ENCODE assay signal across 11 cellular contexts in the genomic region with DNA sequence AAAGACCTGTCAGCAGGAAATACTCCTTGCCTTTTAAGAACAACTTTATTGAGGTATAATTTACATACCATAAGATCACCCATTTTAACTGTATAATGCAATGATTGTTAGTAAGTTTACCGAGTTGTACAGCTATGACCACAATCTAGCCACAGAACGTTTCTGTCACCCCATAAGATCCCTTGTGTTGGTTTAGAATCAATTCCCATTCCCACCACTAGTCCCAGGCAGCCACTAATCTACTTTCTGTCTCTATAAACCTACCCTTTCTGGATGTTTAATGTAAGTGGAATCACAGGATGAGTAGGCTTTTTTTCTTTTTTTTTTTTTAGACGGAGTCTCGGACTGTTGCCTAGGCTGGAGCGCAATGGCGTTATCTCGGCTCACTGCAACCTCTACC. TPM values are rescaled to one million over a fixed set of nuclear protein-coding genes. Genes with fewer than 3 reads are reported as not detected.
DNase-seq lines count a peak whose midpoint lies in the region; ATAC-seq and TF ChIP-seq lines count a peak whose summit lies in the region.
"Had no signal": no experiment of that assay in that cellular context is flagged by ENCODE, and none has a peak within 500 bp of the region (broad histone marks: within the 10 kb centered on the region; RNA-seq: fewer than 3 reads in every experiment).

No MANE protein-coding gene starts in this region.

- peak overlapping the region; percentile 43 for H3K27ac Mint-ChIP-seq in osteocyte (ENCODE audit: unreplicated experiment)
- H3K27ac Mint-ChIP-seq: effector memory CD8-positive, alpha-beta T cell had no signal

- peaks cover 21% of the 10 kb centered on the region for H3K4me1 Mint-ChIP-seq in osteocyte (ENCODE audit: unreplicated experiment)

- H4K20me1 ChIP-seq in mammary epithelial cell (ENCODE audit: insufficient read depth, low read length): no peaks in the 10 kb centered on the region

- intact Hi-C loops in mammary epithelial cell (cut with micrococcal nuclease): no loop called here
- intact Hi-C loops in body of pancreas (cut with DNase I): no loop called here

- H3K27me3 Mint-ChIP-seq in osteocyte (ENCODE audit: unreplicated experiment): no peaks in the 10 kb centered on the region
- H3K27me3 Mint-ChIP-seq: effector memory CD8-positive, alpha-beta T cell had no signal

- 76% methylated on average over 7 of the region's 7 CpGs for WGBS in mammary epithelial cell (ENCODE audit: low coverage, missing lambda C conversion rate)
- 87 to 91% methylated on average over 7 of the region's 7 CpGs for WGBS in body of pancreas, 2 donors

- peak; percentile 23 to 32 for TF ChIP-seq CTCF in mammary epithelial cell (conservative IDR thresholded peaks at IDR 0.05 in 1 of 2, IDR thresholded peaks at IDR 0.05 in 1 of 2; ENCODE audit: extremely low read depth in 1 of 2, insufficient read depth in 1 of 2, low read depth in 1 of 2, low read length in 2 of 2)
- peak; percentile 32 for TF ChIP-seq CTCF in osteocyte (IDR thresholded peaks at IDR 0.05)
- peak in 1 of 7 experiments; percentile 8 for TF ChIP-seq CTCF in body of pancreas (IDR thresholded peaks at IDR 0.05)

- dilution Hi-C loops in mammary epithelial cell (cut with HindIII; ENCODE audit: low sequenced_read_pairs): loop anchor here (5.0 kb wide), 1 partner anchor 81 kb away; no protein-coding TSS in a partner anchor

- H2AFZ ChIP-seq in mammary epithelial cell (ENCODE audit: low read depth, low read length): no peak overlapping the region

- BruUV-seq in mammary epithelial cell (replicated peaks; lab: Mats Ljungman, UMichigan): no TSS peak

- H3K9ac ChIP-seq in mammary epithelial cell (ENCODE audit: insufficient read depth, low read length): no peak overlapping the region

- H3K4me3 ChIP-seq in mammary epithelial cell (replicated peaks in 1 of 3; ENCODE audit: insufficient read depth in 1 of 3, low read depth in 2 of 3, low read length in 3 of 3) (no peak overlapping the region), body of pancreas (no peak overlapping the region)

- peaks cover 87% of the 10 kb centered on the region for H3K79me2 ChIP-seq in mammary epithelial cell (ENCODE audit: insufficient read depth, low read length)

- CTCF ChIA-PET in mammary epithelial cell (lab: Charles Lee; ENCODE audit: low non-redundant PET): interaction anchor here (0.7 kb wide), 1 partner anchor 125 kb away, joined by 4 read pairs; no protein-coding TSS in a partner anchor

- H3K27me3 ChIP-seq in mammary epithelial cell (ENCODE audit: insufficient read depth, low read length) (no peaks in the 10 kb centered on the region), body of pancreas (no peaks in the 10 kb centered on the region)

- ATAC-seq in HG03521 (IDR thresholded peaks at IDR 0.05; ENCODE audit: unreplicated experiment): no peak
- ATAC-seq in body of pancreas: no peak
- ATAC-seq: effector memory CD8-positive, alpha-beta T cell had no signal

- H3K36me3 ChIP-seq in mammary epithelial cell (ENCODE audit: insufficient read depth, low read length): peaks cover 2% of the 10 kb centered on the region
- H3K36me3 ChIP-seq in body of pancreas (replicated peaks in 1 of 2; ENCODE audit: insufficient read depth in 1 of 2, low read depth in 2 of 2): no peaks in the 10 kb centered on the region

- TF ChIP-seq POLR2A in body of pancreas (IDR thresholded peaks at IDR 0.05): no peak

- H3K9me3 ChIP-seq in mammary epithelial cell (replicated peaks; ENCODE audit: insufficient read depth, low read length) (no peaks in the 10 kb centered on the region), body of pancreas (no peaks in the 10 kb centered on the region)

- peaks cover 5% of the 10 kb centered on the region for H3K4me1 ChIP-seq in mammary epithelial cell (ENCODE audit: insufficient read depth, low read length)
- peaks cover 10% of the 10 kb centered on the region for H3K4me1 ChIP-seq in body of pancreas

- no peak overlapping the region for H3K27ac ChIP-seq in mammary epithelial cell (ENCODE audit: insufficient read depth, low read depth, low read length)
- no peak overlapping the region for H3K27ac ChIP-seq in body of pancreas

- no peak overlapping the region for H3K4me2 ChIP-seq in mammary epithelial cell (ENCODE audit: insufficient read depth, low read depth, low read length)

- H3K36me3 Mint-ChIP-seq in osteocyte (ENCODE audit: unreplicated experiment): peaks cover 2% of the 10 kb centered on the region

- H3K9me3 Mint-ChIP-seq in osteocyte (ENCODE audit: unreplicated experiment): no peaks in the 10 kb centered on the region
- H3K9me3 Mint-ChIP-seq: effector memory CD8-positive, alpha-beta T cell had no signal

- in situ Hi-C loops in mammary epithelial cell (cut with MboI; ENCODE audit: low sequenced_read_pairs in 2 of 2): no loop called here

- no peak overlapping the region for H3K4me3 Mint-ChIP-seq in osteocyte (ENCODE audit: unreplicated experiment)
- H3K4me3 Mint-ChIP-seq: effector memory CD8-positive, alpha-beta T cell had no signal

- DNase-seq in NCI-H2171 treated with DMSO at 0.1 percent for 48 hours (lab: John Stamatoyannopoulos, UW) (peak; percentile 22), NCI-H2171 (lab: John Stamatoyannopoulos, UW) (no peak), HuH-7 (ENCODE audit: low spot score) (peak; percentile 66), mammary epithelial cell (no peak), osteocyte (ENCODE audit: extremely low spot score, unreplicated experiment) (no peak), body of pancreas (no peak), GDM1 (lab: John Stamatoyannopoulos, UW) (no peak)
- DNase-seq: activated CD8-positive, alpha-beta memory T cell treated with anti-CD3 and anti-CD28 coated beads, Interleukin-2, amount 50 U/mL, for 4 hours; effector memory CD8-positive, alpha-beta T cell; retina had no signal

RNA-seq across cellular contexts. Expression of gene GPR107, which starts 4.4 kb away (rescaled TPM):
- total RNA-seq in mammary epithelial cell (10 to 100 TPM; 34.2 to 41.4 TPM), osteocyte (57.0 and 60.7 TPM in 2 replicates), body of pancreas (10 to 100 TPM in 1 of 2 donors, 1 to 10 TPM in 1; 9.6 to 11.4 TPM)
- polyA plus RNA-seq in mammary epithelial cell: 20.5 TPM
- polyA minus RNA-seq in mammary epithelial cell: 24.8 TPM

RNA-seq across cellular contexts. Expression of gene FNBP1, which starts 15.2 kb away (rescaled TPM):
- total RNA-seq in mammary epithelial cell: 10 to 100 TPM; 11.5 to 21.5 TPM
- 5.8 TPM for polyA plus RNA-seq in mammary epithelial cell
- polyA minus RNA-seq in mammary epithelial cell: 9.5 TPM
- 62.2 and 63.0 TPM in 2 replicates for total RNA-seq in osteocyte
- 10 to 100 TPM; 17.1 to 17.9 TPM for total RNA-seq in body of pancreas

Comparison
In these comparisons a context has a peak if more than half of its experiments do, and no peak if none do; other contexts are left out.
1. DNase-seq: peak in NCI-H2171 treated with DMSO at 0.1 percent for 48 hours (single experiment) and HuH-7 (single experiment); none in NCI-H2171 (single experiment), mammary epithelial cell (single experiment), osteocyte (single experiment), body of pancreas (0 of 4) and GDM1 (single experiment).